Comparison of ENCODE assay signal across 12 cellular contexts in genomic region chr5:119318256-119318914, GRCh38. TPM values are rescaled to one million over a fixed set of nuclear protein-coding genes. Genes with fewer than 3 reads are reported as not detected.
DNase-seq lines count a peak whose midpoint lies in the region; ATAC-seq and TF ChIP-seq lines count a peak whose summit lies in the region.
"Had no signal": no experiment of that assay in that cellular context is flagged by ENCODE, and none has a peak within 500 bp of the region (broad histone marks: within the 10 kb centered on the region; RNA-seq: fewer than 3 reads in every experiment).

No MANE protein-coding gene starts in this region.

- H3K36me3 Mint-ChIP-seq in IgD-negative memory B cell (peaks cover 4% of the 10 kb centered on the region), GM23338 (ENCODE audit: low read depth) (no peaks in the 10 kb centered on the region; the same call in 2 of the 3 replicates), endothelial cell (ENCODE audit: low read depth, unreplicated experiment) (peaks cover 4% of the 10 kb centered on the region)
- H3K36me3 Mint-ChIP-seq in dendritic cell treated with granulocyte-macrophage colony-stimulating factor and Interleukin-4, amounts not matched to agents 40 ng/mL and 50 ng/mL, for 4 days (ENCODE audit: low read depth), result peaks cover 17% of the 10 kb centered on the region

- no peaks in the 10 kb centered on the region for H3K9me2 ChIP-seq in GM23338 (ENCODE audit: insufficient read depth)

- no peak for DNase-seq in DND-41
- DNase-seq in GM23338 (ENCODE audit: low spot score), result no peak
- DNase-seq in endothelial cell (ENCODE audit: low spot score), result no peak
- DNase-seq in NCI-H187 treated with DMSO at 0.1 percent for 48 hours (lab: John Stamatoyannopoulos, UW), result no peak
- DNase-seq in AG08395 (ENCODE audit: low spot score), result no peak
- DNase-seq: Calu3, GOT3, MG63, SHP77 had no signal

- peak overlapping the region; percentile 59 to 88 (median 82) for H3K27ac Mint-ChIP-seq in IgD-negative memory B cell
- H3K27ac Mint-ChIP-seq in dendritic cell treated with granulocyte-macrophage colony-stimulating factor and Interleukin-4, amounts not matched to agents 40 ng/mL and 50 ng/mL, for 4 days, result peak overlapping the region; percentile 26
- no peak overlapping the region for H3K27ac Mint-ChIP-seq in GM23338
- H3K27ac Mint-ChIP-seq in endothelial cell (ENCODE audit: unreplicated experiment), result no peak overlapping the region

- H3K4me1 Mint-ChIP-seq in IgD-negative memory B cell (peaks cover 81 to 85% (median 81%) of the 10 kb centered on the region in 3 donors), GM23338 (peaks cover 24% of the 10 kb centered on the region), endothelial cell (ENCODE audit: unreplicated experiment) (no peaks in the 10 kb centered on the region)
- peaks cover 79% of the 10 kb centered on the region for H3K4me1 Mint-ChIP-seq in dendritic cell treated with granulocyte-macrophage colony-stimulating factor and Interleukin-4, amounts not matched to agents 40 ng/mL and 50 ng/mL, for 4 days (ENCODE audit: low read depth)

- H3K4me2 ChIP-seq in DND-41 (ENCODE audit: insufficient read depth, low read length), result no peak overlapping the region; the same call in 1 of the 2 replicates
- no peak overlapping the region for H3K4me2 ChIP-seq in GM23338

- peaks cover 100% of the 10 kb centered on the region for H3K79me2 ChIP-seq in DND-41 (ENCODE audit: insufficient read depth, low read length)
- H3K79me2 ChIP-seq in GM23338 (replicated peaks; ENCODE audit: insufficient read depth), result no peaks in the 10 kb centered on the region

- H2AFZ ChIP-seq in DND-41 (ENCODE audit: low read depth, low read length) (no peak overlapping the region), GM23338 (no peak overlapping the region)

- H4K20me1 ChIP-seq in DND-41 (ENCODE audit: insufficient read depth, low read length) (peaks cover 3% of the 10 kb centered on the region; the same call in 1 of the 2 replicates), GM23338 (replicated peaks; ENCODE audit: insufficient read depth) (no peaks in the 10 kb centered on the region)

- no peaks in the 10 kb centered on the region for H3K27me3 Mint-ChIP-seq in IgD-negative memory B cell
- H3K27me3 Mint-ChIP-seq in dendritic cell treated with granulocyte-macrophage colony-stimulating factor and Interleukin-4, amounts not matched to agents 40 ng/mL and 50 ng/mL, for 4 days, result no peaks in the 10 kb centered on the region
- H3K27me3 Mint-ChIP-seq in GM23338 (ENCODE audit: insufficient read depth, low read depth, poor library complexity), result peaks cover 3% of the 10 kb centered on the region
- peaks cover 2% of the 10 kb centered on the region for H3K27me3 Mint-ChIP-seq in endothelial cell (ENCODE audit: unreplicated experiment)

- H3K9me3 Mint-ChIP-seq in IgD-negative memory B cell, result no peaks in the 10 kb centered on the region
- H3K9me3 Mint-ChIP-seq in dendritic cell treated with granulocyte-macrophage colony-stimulating factor and Interleukin-4, amounts not matched to agents 40 ng/mL and 50 ng/mL, for 4 days, result no peaks in the 10 kb centered on the region
- H3K9me3 Mint-ChIP-seq in GM23338, result no peaks in the 10 kb centered on the region
- no peaks in the 10 kb centered on the region for H3K9me3 Mint-ChIP-seq in endothelial cell (ENCODE audit: unreplicated experiment)

- TF ChIP-seq CTCF in DND-41 (IDR thresholded peaks at IDR 0.05; ENCODE audit: borderline replicate concordance, extremely low read depth, low read length, poor library complexity, severe bottlenecking) (no peak), GM23338 (conservative IDR thresholded peaks at IDR 0.05; ENCODE audit: low read depth in 2 of 2) (no peak), endothelial cell (IDR thresholded peaks at IDR 0.05; ENCODE audit: unreplicated experiment) (no peak)

- H3K27ac ChIP-seq in DND-41 (ENCODE audit: low read length) (peak overlapping the region; percentile 56; the same call in 1 of the 2 replicates), GM23338 (ENCODE audit: low read depth) (no peak overlapping the region)

- H3K9me3 ChIP-seq in DND-41 (ENCODE audit: insufficient read depth, low read length, severe bottlenecking), result no peaks in the 10 kb centered on the region
- H3K9me3 ChIP-seq: MG63 had no signal

- H3F3A ChIP-seq in GM23338 (replicated peaks; ENCODE audit: low read depth), result no peaks in the 10 kb centered on the region

- peak overlapping the region in 3 of 4 donors; percentile 10 to 85 (median 43) for H3K4me3 Mint-ChIP-seq in IgD-negative memory B cell
- no peak overlapping the region for H3K4me3 Mint-ChIP-seq in dendritic cell treated with granulocyte-macrophage colony-stimulating factor and Interleukin-4, amounts not matched to agents 40 ng/mL and 50 ng/mL, for 4 days
- H3K4me3 Mint-ChIP-seq in GM23338, result no peak overlapping the region
- H3K4me3 Mint-ChIP-seq in endothelial cell (ENCODE audit: unreplicated experiment), result no peak overlapping the region

- ATAC-seq in DND-41 (ENCODE audit: insufficient read depth, low read depth), result no peak
- ATAC-seq in GM19463 (IDR thresholded peaks at IDR 0.05; ENCODE audit: unreplicated experiment), result peak; percentile 32
- no peak for ATAC-seq in GM23338

- H3K4me3 ChIP-seq in DND-41 (ENCODE audit: low read depth in 1 of 2, low read length in 2 of 2) (no peak overlapping the region), GM23338 (no peak overlapping the region)
- H3K4me3 ChIP-seq: MG63 had no signal

- H3K27me3 ChIP-seq in DND-41 (ENCODE audit: insufficient read depth, low read length, poor library complexity) (no peaks in the 10 kb centered on the region), GM23338 (ENCODE audit: insufficient read depth) (no peaks in the 10 kb centered on the region)
- H3K27me3 ChIP-seq: MG63 had no signal

- H3K4me1 ChIP-seq in DND-41 (ENCODE audit: insufficient read depth, low read length) (peaks cover 94% of the 10 kb centered on the region), GM23338 (ENCODE audit: insufficient read depth) (peaks cover 18% of the 10 kb centered on the region)

- no peak overlapping the region for H3K9ac ChIP-seq in DND-41 (ENCODE audit: low read depth, low read length)

- intact Hi-C loops in dendritic cell treated with granulocyte-macrophage colony-stimulating factor and Interleukin-4, amounts not matched to agents 40 ng/mL and 50 ng/mL, for 4 days (cut with micrococcal nuclease), result no loop called here

- H3K36me3 ChIP-seq in DND-41 (ENCODE audit: insufficient read depth, low read length) (peaks cover 28% of the 10 kb centered on the region), GM23338 (ENCODE audit: insufficient read depth) (no peaks in the 10 kb centered on the region)
- H3K36me3 ChIP-seq: MG63 had no signal

TF ChIP-seq in GM23338, 12 proteins besides CTCF, POLR2A, EP300 and RAD21:
- TF ChIP-seq EZH2 (IDR thresholded peaks at IDR 0.05; ENCODE audit: low read depth, unreplicated experiment), result no peak
- TF ChIP-seq POLR2AphosphoS5 (IDR thresholded peaks at IDR 0.05; ENCODE audit: low read depth), result no peak
- no peak for TF ChIP-seq EZH2phosphoT487 (IDR thresholded peaks at IDR 0.05; ENCODE audit: unreplicated experiment)
- no peak for TF ChIP-seq ZNF114 (CRISPR knock-in tag; IDR thresholded peaks at IDR 0.05)

RNA-seq across cellular contexts. Expression of gene TNFAIP8, which starts 37.4 kb away (rescaled TPM):
- polyA plus RNA-seq in IgD-negative memory B cell, result 285 TPM
- 29.2 and 30.1 TPM in 2 replicates for total RNA-seq in GM23338 (2014; rRNA removed; shearing (Covaris generic))
- polyA plus RNA-seq in GM23338 (2016; fragmentation: Nextera tagmentation; extraction: Ambion mirVana), result 10.6 and 12.8 TPM in 2 replicates
- 7.9 TPM for total RNA-seq in endothelial cell (ENCODE audit: unreplicated experiment)

Comparison
In these comparisons a context has a peak if more than half of its experiments do, and no peak if none do; other contexts are left out.
1. H3K27ac Mint-ChIP-seq: peak in IgD-negative memory B cell (3 of 3) and dendritic cell treated with granulocyte-macrophage colony-stimulating factor and Interleukin-4, amounts not matched to agents 40 ng/mL and 50 ng/mL, for 4 days (single experiment); none in GM23338 (single experiment) and endothelial cell (single experiment).
2. H3K4me3 Mint-ChIP-seq: peak in IgD-negative memory B cell (3 of 4); none in dendritic cell treated with granulocyte-macrophage colony-stimulating factor and Interleukin-4, amounts not matched to agents 40 ng/mL and 50 ng/mL, for 4 days (single experiment), GM23338 (single experiment) and endothelial cell (single experiment).